31 cellular contexts compared by ENCODE assay signal in genomic region chr12:94870511-94870910, GRCh38.
"Had no signal": no experiment of that assay in that cellular context is flagged by ENCODE, and none has a peak within 500 bp of the region (broad histone marks: within the 10 kb centered on the region; RNA-seq: fewer than 3 reads in every experiment).

No MANE protein-coding gene starts in this region.

- H3K27me3 ChIP-seq: ascending aorta had no signal

- H3K4me3 ChIP-seq: ascending aorta, cardiac muscle cell, Peyer's patch had no signal

- H3K9me3 ChIP-seq: ascending aorta, Peyer's patch had no signal

- ATAC-seq: activated CD8-positive, alpha-beta T cell treated with anti-CD3 and anti-CD28 coated beads for 36 hours; PC-3; Right ventricle myocardium inferior; SK-N-SH treated with all-trans-retinoic acid at 6 μM for 48 hours had no signal

- DNase-seq: activated CD4-positive, alpha-beta T cell treated with anti-CD3 and anti-CD28 coated beads, Interleukin-2, amount 10 ng/mL, durations not matched to agents 24 days and 14 days; activated CD4-positive, alpha-beta T cell treated with anti-CD3 and anti-CD28 coated beads, Interleukin-2, amount 50 U/mL, for 4 hours; activated CD8-positive, alpha-beta T cell treated with anti-CD3 and anti-CD28 coated beads for 36 hours; activated gamma-delta T cell; activated naive CD4-positive, alpha-beta T cell treated with Interleukin-2 at 50 U/mL for 16 hours; activated naive CD8-positive, alpha-beta T cell treated with anti-CD3 and anti-CD28 coated beads, Interleukin-2, amount 10 ng/mL, durations not matched to agents 7 days and 5 days; activated T-cell treated with anti-CD3 and anti-CD28 coated beads, Interleukin-2, amount 50 U/mL, for 24 hours; amygdala; MM.1S; MV-4-11; NCI-H1092; NCI-H1436 treated with DMSO at 0.1 percent for 48 hours; NCI-H1694 treated with DMSO at 0.1 percent for 48 hours; NCI-H2029 treated with DMSO at 0.1 percent for 48 hours; NCI-H2107; NCI-H2171; NCI-H510A; NCI-H526; NCI-H748 treated with DMSO at 0.1 percent for 48 hours; PC-3; Peyer's patch; SIG-M5; SW 1271; T-helper 1 cell; T-helper 2 cell; T-helper 9 cell had no signal

- H3K27ac ChIP-seq: ascending aorta, cardiac muscle cell, Peyer's patch, RWPE1 had no signal

- H3K36me3 ChIP-seq: ascending aorta, cardiac muscle cell, Peyer's patch had no signal
